1 cellular context compared by ENCODE assay signal in the genomic region with DNA sequence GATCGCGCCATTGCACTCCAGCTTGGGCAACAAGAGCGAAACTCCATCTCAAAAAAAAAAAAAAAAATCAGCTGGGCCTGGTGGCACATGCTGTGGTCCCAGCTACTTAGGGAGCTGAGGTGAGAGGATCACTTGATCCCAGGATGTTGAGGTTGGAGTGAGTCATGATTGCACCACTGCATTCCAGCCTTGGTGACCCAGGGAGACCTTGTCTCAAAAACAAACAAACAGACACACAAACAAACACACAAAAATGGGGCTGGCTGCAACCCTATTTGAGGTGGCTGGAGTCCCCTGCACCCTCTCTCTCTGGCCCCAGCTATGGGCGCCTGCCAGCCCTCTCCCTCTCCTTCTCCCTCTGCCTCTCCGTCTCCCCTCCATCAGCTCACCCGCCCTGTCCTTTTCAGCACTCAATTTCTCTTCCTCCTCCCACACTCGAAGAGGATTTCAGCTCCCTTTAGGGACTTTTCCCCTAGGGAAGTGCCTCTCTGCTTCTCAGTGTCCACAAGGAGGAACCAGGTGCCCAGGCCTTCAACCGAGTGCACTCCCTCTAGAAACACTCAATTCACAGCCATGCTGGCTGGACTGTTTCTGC.
TF ChIP-seq lines count a peak whose summit lies in the region.

No MANE protein-coding gene starts in this region.

TF ChIP-seq in HepG2, 621 proteins besides CTCF, POLR2A, EP300 and RAD21 (continued from another document and continues in another):
- TF ChIP-seq, protein P1, sequence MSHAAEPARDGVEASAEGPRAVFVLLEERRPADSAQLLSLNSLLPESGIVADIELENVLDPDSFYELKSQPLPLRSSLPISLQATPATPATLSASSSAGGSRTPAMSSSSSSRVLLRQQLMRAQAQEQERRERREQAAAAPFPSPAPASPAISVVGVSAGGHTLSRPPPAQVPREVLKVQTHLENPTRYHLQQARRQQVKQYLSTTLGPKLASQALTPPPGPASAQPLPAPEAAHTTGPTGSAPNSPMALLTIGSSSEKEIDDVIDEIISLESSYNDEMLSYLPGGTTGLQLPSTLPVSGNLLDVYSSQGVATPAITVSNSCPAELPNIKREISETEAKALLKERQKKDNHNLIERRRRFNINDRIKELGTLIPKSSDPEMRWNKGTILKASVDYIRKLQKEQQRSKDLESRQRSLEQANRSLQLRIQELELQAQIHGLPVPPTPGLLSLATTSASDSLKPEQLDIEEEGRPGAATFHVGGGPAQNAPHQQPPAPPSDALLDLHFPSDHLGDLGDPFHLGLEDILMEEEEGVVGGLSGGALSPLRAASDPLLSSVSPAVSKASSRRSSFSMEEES (CRISPR knock-in tag; IDR thresholded peaks at IDR 0.05): peak; percentile 73
- no peak for TF ChIP-seq PCBP2 (optimal IDR thresholded peaks at IDR 0.05; ENCODE audit: low read depth, low read length, poor library complexity, severe bottlenecking)
- no peak for TF ChIP-seq ZMYM4 (CRISPR knock-in tag; IDR thresholded peaks at IDR 0.05)
- TF ChIP-seq SP4 (CRISPR knock-in tag; IDR thresholded peaks at IDR 0.05): no peak
- TF ChIP-seq, protein P2, sequence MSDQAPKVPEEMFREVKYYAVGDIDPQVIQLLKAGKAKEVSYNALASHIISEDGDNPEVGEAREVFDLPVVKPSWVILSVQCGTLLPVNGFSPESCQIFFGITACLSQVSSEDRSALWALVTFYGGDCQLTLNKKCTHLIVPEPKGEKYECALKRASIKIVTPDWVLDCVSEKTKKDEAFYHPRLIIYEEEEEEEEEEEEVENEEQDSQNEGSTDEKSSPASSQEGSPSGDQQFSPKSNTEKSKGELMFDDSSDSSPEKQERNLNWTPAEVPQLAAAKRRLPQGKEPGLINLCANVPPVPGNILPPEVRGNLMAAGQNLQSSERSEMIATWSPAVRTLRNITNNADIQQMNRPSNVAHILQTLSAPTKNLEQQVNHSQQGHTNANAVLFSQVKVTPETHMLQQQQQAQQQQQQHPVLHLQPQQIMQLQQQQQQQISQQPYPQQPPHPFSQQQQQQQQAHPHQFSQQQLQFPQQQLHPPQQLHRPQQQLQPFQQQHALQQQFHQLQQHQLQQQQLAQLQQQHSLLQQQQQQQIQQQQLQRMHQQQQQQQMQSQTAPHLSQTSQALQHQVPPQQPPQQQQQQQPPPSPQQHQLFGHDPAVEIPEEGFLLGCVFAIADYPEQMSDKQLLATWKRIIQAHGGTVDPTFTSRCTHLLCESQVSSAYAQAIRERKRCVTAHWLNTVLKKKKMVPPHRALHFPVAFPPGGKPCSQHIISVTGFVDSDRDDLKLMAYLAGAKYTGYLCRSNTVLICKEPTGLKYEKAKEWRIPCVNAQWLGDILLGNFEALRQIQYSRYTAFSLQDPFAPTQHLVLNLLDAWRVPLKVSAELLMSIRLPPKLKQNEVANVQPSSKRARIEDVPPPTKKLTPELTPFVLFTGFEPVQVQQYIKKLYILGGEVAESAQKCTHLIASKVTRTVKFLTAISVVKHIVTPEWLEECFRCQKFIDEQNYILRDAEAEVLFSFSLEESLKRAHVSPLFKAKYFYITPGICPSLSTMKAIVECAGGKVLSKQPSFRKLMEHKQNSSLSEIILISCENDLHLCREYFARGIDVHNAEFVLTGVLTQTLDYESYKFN (CRISPR knock-in tag; conservative IDR thresholded peaks at IDR 0.05): peak; percentile 65
- 0 out of 2 replicates have a peak, but pooled peaks have one; percentile 40 for TF ChIP-seq NCOA2 (CRISPR knock-in tag; IDR thresholded peaks at IDR 0.05)
- TF ChIP-seq, protein P3, sequence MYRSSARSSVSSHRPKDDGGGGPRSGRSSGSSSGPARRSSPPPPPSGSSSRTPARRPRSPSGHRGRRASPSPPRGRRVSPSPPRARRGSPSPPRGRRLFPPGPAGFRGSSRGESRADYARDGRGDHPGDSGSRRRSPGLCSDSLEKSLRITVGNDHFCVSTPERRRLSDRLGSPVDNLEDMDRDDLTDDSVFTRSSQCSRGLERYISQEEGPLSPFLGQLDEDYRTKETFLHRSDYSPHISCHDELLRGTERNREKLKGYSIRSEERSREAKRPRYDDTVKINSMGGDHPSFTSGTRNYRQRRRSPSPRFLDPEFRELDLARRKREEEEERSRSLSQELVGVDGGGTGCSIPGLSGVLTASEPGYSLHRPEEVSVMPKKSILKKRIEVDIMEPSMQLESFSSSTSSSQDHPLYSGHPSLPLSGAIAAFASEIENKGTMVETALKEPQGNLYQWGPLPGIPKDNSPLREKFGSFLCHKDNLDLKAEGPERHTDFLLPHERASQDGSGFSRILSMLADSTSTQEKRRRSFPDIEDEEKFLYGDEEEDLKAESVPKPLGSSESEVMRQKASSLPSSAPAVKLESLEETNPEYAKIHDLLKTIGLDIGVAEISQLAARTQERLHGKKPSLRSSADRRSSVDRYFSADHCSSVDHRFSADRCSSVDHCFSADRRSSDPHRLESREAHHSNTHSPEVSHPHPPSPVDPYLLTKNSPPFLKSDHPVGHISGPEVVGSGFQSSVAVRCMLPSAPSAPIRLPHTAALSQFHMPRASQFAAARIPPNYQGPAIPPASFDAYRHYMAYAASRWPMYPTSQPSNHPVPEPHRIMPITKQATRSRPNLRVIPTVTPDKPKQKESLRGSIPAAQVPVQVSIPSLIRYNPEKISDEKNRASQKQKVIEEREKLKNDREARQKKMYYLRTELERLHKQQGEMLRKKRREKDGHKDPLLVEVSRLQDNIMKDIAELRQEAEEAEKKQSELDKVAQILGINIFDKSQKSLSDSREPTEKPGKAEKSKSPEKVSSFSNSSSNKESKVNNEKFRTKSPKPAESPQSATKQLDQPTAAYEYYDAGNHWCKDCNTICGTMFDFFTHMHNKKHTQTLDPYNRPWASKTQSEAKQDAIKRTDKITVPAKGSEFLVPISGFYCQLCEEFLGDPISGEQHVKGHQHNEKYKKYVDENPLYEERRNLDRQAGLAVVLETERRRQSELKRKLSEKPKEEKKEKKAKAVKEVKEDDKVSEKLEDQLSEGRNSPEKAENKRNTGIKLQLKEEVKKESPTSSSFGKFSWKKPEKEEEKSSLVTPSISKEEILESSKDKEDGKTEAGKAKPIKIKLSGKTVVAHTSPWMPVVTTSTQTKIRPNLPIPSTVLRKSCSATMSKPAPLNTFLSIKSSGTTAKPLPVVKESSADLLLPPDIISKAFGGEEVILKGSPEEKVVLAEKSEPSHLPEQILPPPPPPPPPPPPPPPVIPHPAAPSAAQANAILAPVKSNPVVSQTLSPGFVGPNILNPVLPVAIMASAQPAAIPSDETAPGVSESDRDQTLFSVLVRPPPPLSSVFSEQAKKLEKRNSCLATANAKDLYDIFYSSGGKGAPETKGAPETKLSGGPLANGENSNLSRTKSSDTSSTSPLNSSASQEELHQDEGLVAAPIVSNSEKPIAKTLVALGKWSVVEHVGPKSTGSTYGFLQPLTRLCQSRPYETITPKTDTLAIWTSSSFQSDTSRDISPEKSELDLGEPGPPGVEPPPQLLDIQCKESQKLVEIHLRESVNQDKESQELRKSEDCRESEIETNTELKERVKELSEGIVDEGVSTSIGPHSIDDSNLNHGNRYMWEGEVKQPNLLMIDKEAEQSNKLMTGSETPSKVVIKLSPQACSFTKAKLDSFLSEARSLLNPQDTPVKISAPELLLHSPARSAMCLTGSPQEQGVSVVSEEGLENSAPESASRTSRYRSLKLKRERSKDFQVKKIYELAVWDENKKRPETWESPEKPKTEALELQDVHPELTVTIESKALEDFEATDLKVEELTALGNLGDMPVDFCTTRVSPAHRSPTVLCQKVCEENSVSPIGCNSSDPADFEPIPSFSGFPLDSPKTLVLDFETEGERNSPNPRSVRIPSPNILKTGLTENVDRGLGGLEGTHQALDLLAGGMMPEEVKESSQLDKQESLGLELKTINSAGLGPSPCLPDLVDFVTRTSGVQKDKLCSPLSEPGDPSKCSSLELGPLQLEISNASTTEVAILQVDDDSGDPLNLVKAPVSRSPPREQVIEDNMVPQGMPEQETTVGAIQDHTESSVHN (CRISPR knock-in tag; IDR thresholded peaks at IDR 0.05): no peak
- no peak for TF ChIP-seq DMAP1 (CRISPR knock-in tag; IDR thresholded peaks at IDR 0.05)
- no peak for TF ChIP-seq ZFP1 (CRISPR knock-in tag; IDR thresholded peaks at IDR 0.05)
- TF ChIP-seq, protein P4, sequence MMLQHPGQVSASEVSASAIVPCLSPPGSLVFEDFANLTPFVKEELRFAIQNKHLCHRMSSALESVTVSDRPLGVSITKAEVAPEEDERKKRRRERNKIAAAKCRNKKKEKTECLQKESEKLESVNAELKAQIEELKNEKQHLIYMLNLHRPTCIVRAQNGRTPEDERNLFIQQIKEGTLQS (CRISPR knock-in tag; IDR thresholded peaks at IDR 0.05): peak; percentile 94
- TF ChIP-seq MEF2D (CRISPR knock-in tag; IDR thresholded peaks at IDR 0.05): no peak
- TF ChIP-seq TBX2 (CRISPR knock-in tag; IDR thresholded peaks at IDR 0.05; ENCODE audit: borderline replicate concordance): peak; percentile 58; the same call in 1 of the 2 replicates
- no peak for TF ChIP-seq SIN3B (IDR thresholded peaks at IDR 0.05; ENCODE audit: low read length)
- TF ChIP-seq AGO2 (optimal IDR thresholded peaks at IDR 0.05; ENCODE audit: low read depth, low read length): no peak
- no peak for TF ChIP-seq RNF2 (conservative IDR thresholded peaks at IDR 0.05; ENCODE audit: low read depth)
- no peak for TF ChIP-seq KLF6 (CRISPR knock-in tag; IDR thresholded peaks at IDR 0.05)
- TF ChIP-seq, protein P5, sequence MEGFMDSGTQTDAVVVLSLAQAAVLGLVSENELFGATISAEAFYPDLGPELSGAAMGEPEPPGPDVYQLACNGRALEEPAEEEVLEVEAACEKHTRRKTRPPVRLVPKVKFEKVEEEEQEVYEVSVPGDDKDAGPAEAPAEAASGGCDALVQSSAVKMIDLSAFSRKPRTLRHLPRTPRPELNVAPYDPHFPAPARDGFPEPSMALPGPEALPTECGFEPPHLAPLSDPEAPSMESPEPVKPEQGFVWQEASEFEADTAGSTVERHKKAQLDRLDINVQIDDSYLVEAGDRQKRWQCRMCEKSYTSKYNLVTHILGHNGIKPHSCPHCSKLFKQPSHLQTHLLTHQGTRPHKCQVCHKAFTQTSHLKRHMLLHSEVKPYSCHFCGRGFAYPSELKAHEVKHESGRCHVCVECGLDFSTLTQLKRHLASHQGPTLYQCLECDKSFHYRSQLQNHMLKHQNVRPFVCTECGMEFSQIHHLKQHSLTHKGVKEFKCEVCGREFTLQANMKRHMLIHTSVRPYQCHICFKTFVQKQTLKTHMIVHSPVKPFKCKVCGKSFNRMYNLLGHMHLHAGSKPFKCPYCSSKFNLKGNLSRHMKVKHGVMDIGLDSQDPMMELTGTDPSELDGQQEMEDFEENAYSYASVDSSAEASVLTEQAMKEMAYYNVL (CRISPR knock-in tag; IDR thresholded peaks at IDR 0.05; ENCODE audit: borderline replicate concordance): no peak
- TF ChIP-seq CBFB (CRISPR knock-in tag; IDR thresholded peaks at IDR 0.05): no peak
- TF ChIP-seq HOXA5 (CRISPR knock-in tag; IDR thresholded peaks at IDR 0.05): no peak
- TF ChIP-seq CENPT (CRISPR knock-in tag; IDR thresholded peaks at IDR 0.05; ENCODE audit: low read depth): no peak
- no peak for TF ChIP-seq SAFB2 (CRISPR knock-in tag; IDR thresholded peaks at IDR 0.05; ENCODE audit: borderline replicate concordance, low read depth)
- TF ChIP-seq CHCHD3 (CRISPR knock-in tag; IDR thresholded peaks at IDR 0.05): no peak
- TF ChIP-seq GATAD1 (CRISPR knock-in tag; IDR thresholded peaks at IDR 0.05): 0 out of 2 replicates have a peak, but pooled peaks have one; percentile 39
- TF ChIP-seq ZNF382 (CRISPR knock-in tag; IDR thresholded peaks at IDR 0.05; ENCODE audit: borderline replicate concordance): no peak
- TF ChIP-seq ZNF333 (CRISPR knock-in tag; IDR thresholded peaks at IDR 0.05; ENCODE audit: borderline replicate concordance): no peak
- TF ChIP-seq, protein P6, sequence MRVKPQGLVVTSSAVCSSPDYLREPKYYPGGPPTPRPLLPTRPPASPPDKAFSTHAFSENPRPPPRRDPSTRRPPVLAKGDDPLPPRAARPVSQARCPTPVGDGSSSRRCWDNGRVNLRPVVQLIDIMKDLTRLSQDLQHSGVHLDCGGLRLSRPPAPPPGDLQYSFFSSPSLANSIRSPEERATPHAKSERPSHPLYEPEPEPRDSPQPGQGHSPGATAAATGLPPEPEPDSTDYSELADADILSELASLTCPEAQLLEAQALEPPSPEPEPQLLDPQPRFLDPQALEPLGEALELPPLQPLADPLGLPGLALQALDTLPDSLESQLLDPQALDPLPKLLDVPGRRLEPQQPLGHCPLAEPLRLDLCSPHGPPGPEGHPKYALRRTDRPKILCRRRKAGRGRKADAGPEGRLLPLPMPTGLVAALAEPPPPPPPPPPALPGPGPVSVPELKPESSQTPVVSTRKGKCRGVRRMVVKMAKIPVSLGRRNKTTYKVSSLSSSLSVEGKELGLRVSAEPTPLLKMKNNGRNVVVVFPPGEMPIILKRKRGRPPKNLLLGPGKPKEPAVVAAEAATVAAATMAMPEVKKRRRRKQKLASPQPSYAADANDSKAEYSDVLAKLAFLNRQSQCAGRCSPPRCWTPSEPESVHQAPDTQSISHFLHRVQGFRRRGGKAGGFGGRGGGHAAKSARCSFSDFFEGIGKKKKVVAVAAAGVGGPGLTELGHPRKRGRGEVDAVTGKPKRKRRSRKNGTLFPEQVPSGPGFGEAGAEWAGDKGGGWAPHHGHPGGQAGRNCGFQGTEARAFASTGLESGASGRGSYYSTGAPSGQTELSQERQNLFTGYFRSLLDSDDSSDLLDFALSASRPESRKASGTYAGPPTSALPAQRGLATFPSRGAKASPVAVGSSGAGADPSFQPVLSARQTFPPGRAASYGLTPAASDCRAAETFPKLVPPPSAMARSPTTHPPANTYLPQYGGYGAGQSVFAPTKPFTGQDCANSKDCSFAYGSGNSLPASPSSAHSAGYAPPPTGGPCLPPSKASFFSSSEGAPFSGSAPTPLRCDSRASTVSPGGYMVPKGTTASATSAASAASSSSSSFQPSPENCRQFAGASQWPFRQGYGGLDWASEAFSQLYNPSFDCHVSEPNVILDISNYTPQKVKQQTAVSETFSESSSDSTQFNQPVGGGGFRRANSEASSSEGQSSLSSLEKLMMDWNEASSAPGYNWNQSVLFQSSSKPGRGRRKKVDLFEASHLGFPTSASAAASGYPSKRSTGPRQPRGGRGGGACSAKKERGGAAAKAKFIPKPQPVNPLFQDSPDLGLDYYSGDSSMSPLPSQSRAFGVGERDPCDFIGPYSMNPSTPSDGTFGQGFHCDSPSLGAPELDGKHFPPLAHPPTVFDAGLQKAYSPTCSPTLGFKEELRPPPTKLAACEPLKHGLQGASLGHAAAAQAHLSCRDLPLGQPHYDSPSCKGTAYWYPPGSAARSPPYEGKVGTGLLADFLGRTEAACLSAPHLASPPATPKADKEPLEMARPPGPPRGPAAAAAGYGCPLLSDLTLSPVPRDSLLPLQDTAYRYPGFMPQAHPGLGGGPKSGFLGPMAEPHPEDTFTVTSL (CRISPR knock-in tag; IDR thresholded peaks at IDR 0.05; ENCODE audit: borderline replicate concordance): peak; percentile 57; the same call in 1 of the 2 replicates
- TF ChIP-seq MIER2 (CRISPR knock-in tag; IDR thresholded peaks at IDR 0.05): no peak
- no peak for TF ChIP-seq TARDBP (CRISPR knock-in tag; IDR thresholded peaks at IDR 0.05)
- TF ChIP-seq SMYD3 (CRISPR knock-in tag; IDR thresholded peaks at IDR 0.05): no peak
- no peak for TF ChIP-seq ZNF329 (CRISPR knock-in tag; IDR thresholded peaks at IDR 0.05; ENCODE audit: low read depth)
- no peak for TF ChIP-seq CBX2 (IDR thresholded peaks at IDR 0.05; ENCODE audit: low read depth, low read length)
- TF ChIP-seq CBX2 (CRISPR knock-in tag; IDR thresholded peaks at IDR 0.05; ENCODE audit: low read depth): no peak
- no peak for TF ChIP-seq NFATC3 (CRISPR knock-in tag; IDR thresholded peaks at IDR 0.05)
- TF ChIP-seq MYC (CRISPR knock-in tag; IDR thresholded peaks at IDR 0.05; ENCODE audit: borderline replicate concordance): no peak
- TF ChIP-seq RCOR2 (CRISPR knock-in tag; IDR thresholded peaks at IDR 0.05): no peak
